24 cellular contexts compared by ENCODE assay signal in genomic region chr2:37847792-37848191, GRCh38.
DNase-seq lines count a peak whose midpoint lies in the region; ATAC-seq, FAIRE-seq and TF ChIP-seq lines count a peak whose summit lies in the region.
"Had no signal": no experiment of that assay in that cellular context is flagged by ENCODE, and none has a peak within 500 bp of the region (broad histone marks: within the 10 kb centered on the region; RNA-seq: fewer than 3 reads in every experiment).

No MANE protein-coding gene starts in this region.

- in situ Hi-C loops in IMR-90 (cut with MboI; ENCODE audit: low sequenced_read_pairs) = no loop called here

- TF ChIP-seq CTCF in GM23338 (conservative IDR thresholded peaks at IDR 0.05; ENCODE audit: low read depth in 2 of 2) (peak; percentile 1 to 20; a peak in 1 of 4 replicates), IMR-90 (conservative IDR thresholded peaks at IDR 0.05; ENCODE audit: low read depth, low read length) (no peak), bronchial epithelial cell (IDR thresholded peaks at IDR 0.05; ENCODE audit: insufficient read depth, low read length, severe bottlenecking) (no peak), suprapubic skin (IDR thresholded peaks at IDR 0.05) (no peak), SK-N-SH (IDR thresholded peaks at IDR 0.05) (no peak)

- H3K36me3 ChIP-seq in GM23338 (ENCODE audit: insufficient read depth) = no peaks in the 10 kb centered on the region
- H3K36me3 ChIP-seq in IMR-90 (ENCODE audit: control insufficient read depth, insufficient read depth, low read length) = no peaks in the 10 kb centered on the region
- H3K36me3 ChIP-seq in bronchial epithelial cell (ENCODE audit: control insufficient read depth, insufficient read depth, low read length) = no peaks in the 10 kb centered on the region
- no peaks in the 10 kb centered on the region for H3K36me3 ChIP-seq in suprapubic skin
- no peaks in the 10 kb centered on the region for H3K36me3 ChIP-seq in SK-N-SH (replicated peaks in 1 of 2; ENCODE audit: control insufficient read depth in 1 of 2, insufficient read depth in 2 of 2, low read length in 1 of 2)
- H3K36me3 ChIP-seq: MG63 had no signal

- no peak overlapping the region for H2AFZ ChIP-seq in GM23338
- H2AFZ ChIP-seq in IMR-90 (replicated peaks; ENCODE audit: low read length, poor library complexity) = no peak overlapping the region
- no peak overlapping the region for H2AFZ ChIP-seq in SK-N-SH (ENCODE audit: low read depth)
- H2AFZ ChIP-seq: GM23248 had no signal

- H3K9me1 ChIP-seq in IMR-90 (ENCODE audit: insufficient read depth, low read length) = no peaks in the 10 kb centered on the region; the same call in 1 of the 2 replicates

- H2BK120ac ChIP-seq in IMR-90 (ENCODE audit: low read depth, low read length) = no peak overlapping the region

- intact Hi-C loops in IMR-90 (cut with micrococcal nuclease) = no loop called here

- H3K79me2 ChIP-seq in GM23338 (replicated peaks; ENCODE audit: insufficient read depth) (no peaks in the 10 kb centered on the region), SK-N-SH (ENCODE audit: insufficient read depth) (no peaks in the 10 kb centered on the region)

- no peak overlapping the region for H3K4me3 Mint-ChIP-seq in GM23338
- H3K4me3 Mint-ChIP-seq: CD8-positive, alpha-beta T cell; T-helper 1 cell treated with Interleukin-12 subunit alpha and Interleukin-12 subunit beta and Interleukin-4 antibody, amounts not matched to agents 30 μg/mL and 1 μg/mL, for 36 hours had no signal

- peaks cover 8% of the 10 kb centered on the region for H3K4me1 Mint-ChIP-seq in GM23338

- WGBS in IMR-90 (ENCODE audit: extremely low coverage in 2 of 2, insufficient read length in 1 of 2), 2 experiments = 83% methylated on average over 1 of the region's 5 CpGs; no CpG with 5 or more reads in 1 of the 2 experiments
- 78% methylated on average over 5 of the region's 5 CpGs for WGBS in suprapubic skin
- WGBS in SK-N-SH (ENCODE audit: low lambda C conversion rate) = 85% methylated on average over 5 of the region's 5 CpGs

- no peaks in the 10 kb centered on the region for H3K79me1 ChIP-seq in IMR-90 (ENCODE audit: low read depth in 1 of 2, low read length in 2 of 2)

- FAIRE-seq in bronchial epithelial cell (lab: Jason Lieb, UNC) = no peak
- FAIRE-seq: GM12891 had no signal

- H3K4me2 ChIP-seq in GM23338 = no peak overlapping the region
- H3K4me2 ChIP-seq in IMR-90 (ENCODE audit: low read depth, low read length) = no peak overlapping the region
- H3K4me2 ChIP-seq in SK-N-SH = no peak overlapping the region

- H3K9me3 ChIP-seq in IMR-90 (ENCODE audit: control insufficient read depth, insufficient read depth, low read length) = no peaks in the 10 kb centered on the region
- no peaks in the 10 kb centered on the region for H3K9me3 ChIP-seq in suprapubic skin
- H3K9me3 ChIP-seq in SK-N-SH = no peaks in the 10 kb centered on the region
- H3K9me3 ChIP-seq: MG63 had no signal

- TF ChIP-seq RAD21 in IMR-90 (IDR thresholded peaks at IDR 0.05; ENCODE audit: low read length) (no peak), SK-N-SH (IDR thresholded peaks at IDR 0.05; ENCODE audit: low read length) (no peak)

- H4K20me1 ChIP-seq in GM23338 (replicated peaks; ENCODE audit: insufficient read depth) (no peaks in the 10 kb centered on the region), IMR-90 (ENCODE audit: insufficient read depth, low read length) (no peaks in the 10 kb centered on the region), SK-N-SH (ENCODE audit: insufficient read depth) (no peaks in the 10 kb centered on the region)

- no peak overlapping the region for H4K91ac ChIP-seq in IMR-90 (ENCODE audit: insufficient read depth, low read depth, low read length)

- dilution Hi-C loops in IMR-90 (cut with HindIII; ENCODE audit: low sequenced_read_pairs, unreplicated experiment) = no loop called here

- H2AK9ac ChIP-seq in IMR-90 (replicated peaks; ENCODE audit: low read depth, low read length, poor library complexity) = no peak overlapping the region

- TF ChIP-seq EP300 in suprapubic skin (IDR thresholded peaks at IDR 0.05) (no peak), SK-N-SH (IDR thresholded peaks at IDR 0.05; ENCODE audit: borderline replicate concordance in 1 of 2, low read depth in 1 of 2, low read length in 1 of 2) (no peak)

- no peak overlapping the region for H4K5ac ChIP-seq in IMR-90 (ENCODE audit: low read depth, low read length)

- ATAC-seq in GM23338 = no peak
- no peak for ATAC-seq in IMR-90 (ENCODE audit: low read depth)
- ATAC-seq: CD8-positive, alpha-beta T cell; Panc1 had no signal

- no peaks in the 10 kb centered on the region for H3K27me3 Mint-ChIP-seq in GM23338 (ENCODE audit: insufficient read depth, low read depth, poor library complexity)

- H3K9me2 ChIP-seq in GM23338 (ENCODE audit: insufficient read depth) = no peaks in the 10 kb centered on the region
- H3K9me2 ChIP-seq in SK-N-SH = no peaks in the 10 kb centered on the region

- no peaks in the 10 kb centered on the region for H3K27me3 ChIP-seq in GM23338 (ENCODE audit: insufficient read depth)
- H3K27me3 ChIP-seq in IMR-90 (ENCODE audit: control insufficient read depth, insufficient read depth, low read length) = no peaks in the 10 kb centered on the region
- peaks cover 2% of the 10 kb centered on the region for H3K27me3 ChIP-seq in bronchial epithelial cell (ENCODE audit: control insufficient read depth, insufficient read depth, low read length)
- H3K27me3 ChIP-seq in suprapubic skin = no peaks in the 10 kb centered on the region
- no peaks in the 10 kb centered on the region for H3K27me3 ChIP-seq in SK-N-SH (ENCODE audit: insufficient read depth)
- H3K27me3 ChIP-seq: MG63 had no signal

- TF ChIP-seq POLR2A in IMR-90 (IDR thresholded peaks at IDR 0.05; ENCODE audit: low read depth, low read length) (no peak), suprapubic skin (IDR thresholded peaks at IDR 0.05) (no peak)

- H3K27ac ChIP-seq in GM23338 (ENCODE audit: low read depth) (no peak overlapping the region), IMR-90 (ENCODE audit: insufficient read depth, low read length) (no peak overlapping the region), suprapubic skin (no peak overlapping the region), SK-N-SH (ENCODE audit: low read depth in 2 of 2, low read length in 1 of 2) (no peak overlapping the region)
- H3K27ac ChIP-seq: C4-2B, GM23248 had no signal

- POLR2A ChIA-PET in IMR-90 (lab: Charles Lee; ENCODE audit: unreplicated experiment) (interaction anchor here (0.5 kb wide), 1 partner anchor 19 kb away, joined by 6 read pairs; no protein-coding TSS in a partner anchor), SK-N-SH (lab: Yijun Ruan, JAX) (interaction anchor here (1.6 kb wide), 1 partner anchor 9 kb away, joined by 5 read pairs; no protein-coding TSS in a partner anchor)

- CTCF ChIA-PET in IMR-90 (lab: Yijun Ruan, JAX) (interaction anchor here (1.0 kb wide), 1 partner anchor 29 kb away, joined by 3 read pairs; no protein-coding TSS in a partner anchor), SK-N-SH (lab: Yijun Ruan, JAX) (interaction anchor here (1.0 to 3.5 kb wide), 3 partner anchors 30 to 432 kb away, joined by 3 to 20 read pairs (median 3); no protein-coding TSS in a partner anchor)

- no peak overlapping the region for H2BK5ac ChIP-seq in IMR-90 (ENCODE audit: low read depth, low read length, poor library complexity, severe bottlenecking)

- DNase-seq in GM23338 (ENCODE audit: low spot score) (peak; percentile 6), IMR-90 (no peak), bronchial epithelial cell (ENCODE audit: low read depth) (peak; percentile 67), iPS-NIHi11 (ENCODE audit: low spot score) (peak; percentile 26), suprapubic skin (ENCODE audit: low spot score in 2 of 2) (no peak), SK-N-SH (no peak), superior temporal gyrus (ENCODE audit: extremely low spot score) (no peak)
- DNase-seq: Caco-2; CD8-positive, alpha-beta T cell; GDM1; GM23248; HCEC 1CT; Kasumi-1; MG63; NCI-H1105 treated with DMSO at 0.1 percent for 48 hours; NCI-H146; NCI-H2029; NCI-H446 treated with DMSO at 0.1 percent for 48 hours; NCI-H526; SHP77 treated with DMSO at 0.1 percent for 48 hours had no signal

- peak overlapping the region; percentile 4; the same call in 1 of the 3 replicates for H2BK15ac ChIP-seq in IMR-90 (ENCODE audit: low read depth, low read length)

- H3K4ac ChIP-seq in IMR-90 (ENCODE audit: low read depth, low read length) = 0 out of 2 replicates have a peak overlapping the region, but pooled peaks have one; percentile 12

- H2AK5ac ChIP-seq in IMR-90 (ENCODE audit: low read depth, low read length) = no peak overlapping the region

- no peaks in the 10 kb centered on the region for H3K36me3 Mint-ChIP-seq in GM23338 (ENCODE audit: low read depth)
- H3K36me3 Mint-ChIP-seq: CD8-positive, alpha-beta T cell had no signal

- H3K9ac ChIP-seq in IMR-90 (ENCODE audit: low read depth, low read length) (no peak overlapping the region), SK-N-SH (no peak overlapping the region)
- H3K9ac ChIP-seq: GM23248 had no signal

- H4K8ac ChIP-seq in IMR-90 (ENCODE audit: low read depth in 2 of 2, low read length in 2 of 2) = no peak overlapping the region

- H3K4me3 ChIP-seq in GM23338 (no peak overlapping the region), IMR-90 (ENCODE audit: insufficient read depth, low read depth, low read length) (no peak overlapping the region), bronchial epithelial cell (ENCODE audit: low read depth, low read length) (no peak overlapping the region), suprapubic skin (no peak overlapping the region), SK-N-SH (ENCODE audit: low read depth in 2 of 2, low read length in 1 of 2) (no peak overlapping the region)
- H3K4me3 ChIP-seq: GM23248, MG63 had no signal

- H3K4me1 ChIP-seq in GM23338 (ENCODE audit: insufficient read depth) (peaks cover 7% of the 10 kb centered on the region; the same call in 1 of the 2 replicates), IMR-90 (ENCODE audit: control insufficient read depth, insufficient read depth, low read length) (peaks cover 3% of the 10 kb centered on the region; the same call in 1 of the 2 replicates), suprapubic skin (no peaks in the 10 kb centered on the region), SK-N-SH (ENCODE audit: control insufficient read depth in 1 of 2, insufficient read depth in 2 of 2, low read depth in 1 of 2, low read length in 1 of 2) (peaks cover 0 to 17% of the 10 kb centered on the region in 2 experiments; a peak in 2 of 4 replicates)
- H3K4me1 ChIP-seq: Caco-2 had no signal

- no peaks in the 10 kb centered on the region for H3K9me3 Mint-ChIP-seq in GM23338
- H3K9me3 Mint-ChIP-seq: CD8-positive, alpha-beta T cell; T-helper 1 cell treated with Interleukin-12 subunit alpha and Interleukin-12 subunit beta and Interleukin-4 antibody, amounts not matched to agents 30 μg/mL and 1 μg/mL, for 36 hours had no signal

- no TSS peak for BruUV-seq in IMR-90 (replicated peaks; lab: Mats Ljungman, UMichigan)

- H3K23ac ChIP-seq in IMR-90 (ENCODE audit: low read depth, low read length) = no peak overlapping the region

- H3K27ac Mint-ChIP-seq in GM23338 = no peak overlapping the region
- H3K27ac Mint-ChIP-seq: CD8-positive, alpha-beta T cell; T-helper 1 cell treated with Interleukin-12 subunit alpha and Interleukin-12 subunit beta and Interleukin-4 antibody, amounts not matched to agents 30 μg/mL and 1 μg/mL, for 36 hours had no signal

- H3F3A ChIP-seq in GM23338 (replicated peaks; ENCODE audit: low read depth) = no peaks in the 10 kb centered on the region
- H3F3A ChIP-seq in SK-N-SH (replicated peaks; ENCODE audit: insufficient read depth) = peaks cover 7% of the 10 kb centered on the region

- H3K56ac ChIP-seq in IMR-90 (ENCODE audit: extremely low read depth, insufficient read depth, low read length) = no peak overlapping the region

- no peak overlapping the region for H2BK20ac ChIP-seq in IMR-90 (ENCODE audit: low read depth, low read length)

- H3K18ac ChIP-seq in IMR-90 (ENCODE audit: low read depth, low read length) = no peak overlapping the region

- H3K14ac ChIP-seq in IMR-90 (replicated peaks; ENCODE audit: low read depth, low read length) = no peak overlapping the region

Comparison
In these comparisons a context has a peak if more than half of its experiments do, and no peak if none do; other contexts are left out.
1. DNase-seq: peak in GM23338 (single experiment), bronchial epithelial cell (single experiment) and iPS-NIHi11 (single experiment); none in IMR-90 (single experiment), suprapubic skin (0 of 2), SK-N-SH (single experiment) and superior temporal gyrus (single experiment).
2. CTCF ChIP-seq: peak in GM23338 (2 of 2); none in IMR-90 (single experiment), bronchial epithelial cell (single experiment), suprapubic skin (0 of 2) and SK-N-SH (single experiment).